Comparison of ENCODE assay signal across 8 cellular contexts in genomic region chr11:84719935-84720577, GRCh38.
DNase-seq lines count a peak whose midpoint lies in the region; ATAC-seq and TF ChIP-seq lines count a peak whose summit lies in the region.

No MANE protein-coding gene starts in this region.

- TF ChIP-seq POLR2A in sigmoid colon (IDR thresholded peaks at IDR 0.05), result no peak

- H3K4me1 ChIP-seq in iPS DF 6.9 (ENCODE audit: control insufficient read depth, insufficient read depth, low read length), result no peaks in the 10 kb centered on the region
- peaks cover 0 to 20% (median 3%) of the 10 kb centered on the region in 4 donors for H3K4me1 ChIP-seq in sigmoid colon

- intact Hi-C loops in sigmoid colon (cut with DNase I), result no loop called here

- POLR2A ChIA-PET in activated CD8-positive, alpha-beta T cell treated with anti-CD3 and anti-CD28 coated beads, Interleukin-2, amount 10 ng/mL, durations not matched to agents 7 days and 5 days (lab: Charles Lee), result interaction anchor here (0.5 kb wide), 1 partner anchor 15 kb away, joined by 3 read pairs; no protein-coding TSS in a partner anchor

- CTCF ChIA-PET in activated CD8-positive, alpha-beta T cell treated with anti-CD3 and anti-CD28 coated beads, Interleukin-2, amount 10 ng/mL, durations not matched to agents 7 days and 5 days (lab: Charles Lee), result no interaction called here

- H3K4me1 Mint-ChIP-seq in IgD-negative memory B cell, result peaks cover 5 to 14% (median 6%) of the 10 kb centered on the region in 3 donors
- peaks cover 4% of the 10 kb centered on the region for H3K4me1 Mint-ChIP-seq in activated CD8-positive, alpha-beta T cell treated with anti-CD3 and anti-CD28 coated beads, Interleukin-2, amount 10 ng/mL, durations not matched to agents 7 days and 5 days (ENCODE audit: low read depth)

- H3K27me3 ChIP-seq in iPS DF 6.9 (ENCODE audit: control insufficient read depth, insufficient read depth, low read length) (peaks cover 1% of the 10 kb centered on the region; the same call in 1 of the 2 replicates), sigmoid colon (no peaks in the 10 kb centered on the region)

- no CpG with 5 or more reads among the region's 26 CpGs for WGBS in iPS DF 6.9 (ENCODE audit: insufficient coverage, insufficient read length)
- whole genome bisulfite sequencing in sigmoid colon, 2 donors, result 2 to 5% methylated on average over 26 of the region's 26 CpGs

- no peak for DNase-seq in activated CD8-positive, alpha-beta T cell treated with anti-CD3 and anti-CD28 coated beads, Interleukin-2, amount 10 ng/mL, durations not matched to agents 7 days and 5 days
- DNase-seq in iPS DF 6.9 (ENCODE audit: low read depth, low spot score) (no peak), sigmoid colon (no peak), NCI-H187 (lab: John Stamatoyannopoulos, UW) (no peak)
- DNase-seq in stimulated activated CD4-positive, alpha-beta T cell treated with anti-CD3 and anti-CD28 coated beads, Interleukin-12 subunit alpha, Interleukin-12 subunit beta, amount 100 ng/mL, for 4 hours, result no peak

- TF ChIP-seq EP300 in sigmoid colon (IDR thresholded peaks at IDR 0.05), result no peak

- H3K4me3 Mint-ChIP-seq in IgD-negative memory B cell, result peak overlapping the region; percentile 64 to 87 (median 78)
- peak overlapping the region; percentile 63 for H3K4me3 Mint-ChIP-seq in activated CD8-positive, alpha-beta T cell treated with anti-CD3 and anti-CD28 coated beads, Interleukin-2, amount 10 ng/mL, durations not matched to agents 7 days and 5 days

- no peak for TF ChIP-seq CTCF in sigmoid colon (IDR thresholded peaks at IDR 0.05)

- peak; percentile 58 for ATAC-seq in activated CD8-positive, alpha-beta T cell treated with anti-CD3 and anti-CD28 coated beads, Interleukin-2, amount 10 ng/mL, durations not matched to agents 7 days and 5 days
- ATAC-seq in GM18909 (IDR thresholded peaks at IDR 0.05; ENCODE audit: poor library complexity, unreplicated experiment) (no peak), HG03378 (IDR thresholded peaks at IDR 0.05; ENCODE audit: unreplicated experiment) (no peak)

- H3K9me3 ChIP-seq in iPS DF 6.9 (ENCODE audit: control insufficient read depth, insufficient read depth, low read length) (no peaks in the 10 kb centered on the region), sigmoid colon (no peaks in the 10 kb centered on the region)

- H3K4me3 ChIP-seq in iPS DF 6.9 (ENCODE audit: low read length) (peak overlapping the region; percentile 79; the same call in 1 of the 2 replicates), sigmoid colon (peak overlapping the region; percentile 41 to 64 (median 58))

- H3K36me3 Mint-ChIP-seq in IgD-negative memory B cell, result no peaks in the 10 kb centered on the region
- no peaks in the 10 kb centered on the region for H3K36me3 Mint-ChIP-seq in activated CD8-positive, alpha-beta T cell treated with anti-CD3 and anti-CD28 coated beads, Interleukin-2, amount 10 ng/mL, durations not matched to agents 7 days and 5 days (ENCODE audit: low read depth)

- H3K27me3 Mint-ChIP-seq in IgD-negative memory B cell, result peaks cover 23% of the 10 kb centered on the region
- H3K27me3 Mint-ChIP-seq in activated CD8-positive, alpha-beta T cell treated with anti-CD3 and anti-CD28 coated beads, Interleukin-2, amount 10 ng/mL, durations not matched to agents 7 days and 5 days (ENCODE audit: low read depth), result peaks cover 9% of the 10 kb centered on the region

- H3K36me3 ChIP-seq in iPS DF 6.9 (ENCODE audit: control insufficient read depth, insufficient read depth, low read length) (no peaks in the 10 kb centered on the region), sigmoid colon (no peaks in the 10 kb centered on the region)

- no peak overlapping the region for H3K27ac Mint-ChIP-seq in IgD-negative memory B cell
- no peak overlapping the region for H3K27ac Mint-ChIP-seq in activated CD8-positive, alpha-beta T cell treated with anti-CD3 and anti-CD28 coated beads, Interleukin-2, amount 10 ng/mL, durations not matched to agents 7 days and 5 days

- peaks cover 0 to 3% (median 0%) of the 10 kb centered on the region in 3 donors for H3K9me3 Mint-ChIP-seq in IgD-negative memory B cell
- no peaks in the 10 kb centered on the region for H3K9me3 Mint-ChIP-seq in activated CD8-positive, alpha-beta T cell treated with anti-CD3 and anti-CD28 coated beads, Interleukin-2, amount 10 ng/mL, durations not matched to agents 7 days and 5 days (ENCODE audit: insufficient read depth)

- H3K27ac ChIP-seq in iPS DF 6.9 (ENCODE audit: low read length) (no peak overlapping the region), sigmoid colon (peak overlapping the region in 1 of 4 donors; percentile 19)
